In the genomic region with DNA sequence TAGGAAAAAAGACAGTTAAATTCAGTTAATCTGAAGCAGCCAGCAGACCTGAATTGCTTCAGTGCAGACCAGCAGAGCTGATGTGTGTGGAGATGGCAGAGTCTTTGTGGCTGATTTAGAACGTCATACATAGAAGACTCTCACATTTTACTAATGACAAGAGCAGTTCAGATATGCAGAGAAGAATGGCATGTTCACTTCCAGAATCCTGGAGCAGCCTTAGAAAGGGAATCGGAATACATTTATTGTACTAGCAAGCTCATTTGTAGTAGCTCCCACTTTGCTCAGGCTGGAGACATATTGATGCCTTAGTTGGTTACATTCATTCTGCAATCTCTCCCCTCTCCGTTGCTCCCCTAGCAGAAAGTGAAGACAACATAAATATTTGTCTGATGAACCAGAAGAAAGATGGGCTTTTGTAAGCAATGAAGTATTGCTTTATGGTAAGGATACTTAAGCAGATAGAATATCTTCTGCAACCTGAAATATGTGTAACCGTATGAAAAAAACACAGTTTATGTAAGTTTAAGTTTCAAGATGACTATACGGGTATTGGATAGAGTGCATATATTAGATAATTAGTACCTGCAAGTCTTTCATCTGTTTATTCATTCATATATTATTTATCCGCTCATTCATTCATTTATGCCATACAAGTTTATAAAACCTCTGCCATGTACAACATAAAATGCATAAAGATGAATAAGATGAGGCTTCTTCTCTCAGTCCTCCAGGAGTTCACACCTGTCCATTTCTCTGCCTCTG, we compare ENCODE assay signal across 18 cellular contexts.
DNase-seq lines count a peak whose midpoint lies in the region; ATAC-seq and TF ChIP-seq lines count a peak whose summit lies in the region.
"Had no signal": no experiment of that assay in that cellular context is flagged by ENCODE, and none has a peak within 500 bp of the region (broad histone marks: within the 10 kb centered on the region; RNA-seq: fewer than 3 reads in every experiment).

No MANE protein-coding gene starts in this region.

- H3K4me3 Mint-ChIP-seq in brain, result peak overlapping the region in 1 of 5 experiments; percentile 9
- H3K4me3 Mint-ChIP-seq: CD8-positive, alpha-beta T cell; T-helper 2 cell treated with Interferon-gamma antibody and Interleukin-4, amounts not matched to agents 5 μg/mL and 100 μg/mL, for 36 hours had no signal

- ATAC-seq in GM19395 (IDR thresholded peaks at IDR 0.05; ENCODE audit: unreplicated experiment) (peak; percentile 33), mucosa of descending colon (no peak)
- ATAC-seq: CD8-positive, alpha-beta T cell; HepG2; SK-N-SH treated with all-trans-retinoic acid at 6 μM for 48 hours had no signal

- DNase-seq in dermis blood vessel endothelial cell, result no peak
- DNase-seq in mucosa of descending colon, result no peak
- DNase-seq in ACHN, result no peak
- DNase-seq in NCI-H510A (lab: John Stamatoyannopoulos, UW), result no peak
- DNase-seq: C1 segment of cervical spinal cord; CD8-positive, alpha-beta T cell; DND-41; KG1; NCI-H1694; NCI-H446; NCI-H526 treated with DMSO at 0.1 percent for 48 hours had no signal

- H3K27ac ChIP-seq in KOPT-K1 (ENCODE audit: low read depth, low read length, poor library complexity, severe bottlenecking), result peak overlapping the region; percentile 21
- H3K27ac ChIP-seq: HL-60 had no signal

- H3K4me3 ChIP-seq in mucosa of descending colon, result no peak overlapping the region

- in situ Hi-C loops in ACHN (cut with HindIII; ENCODE audit: low pct_ligation_motif_present, low pct_unique_long_range_greater_than_20kb, low sequenced_read_pairs), result no loop called here

- H3K27ac Mint-ChIP-seq in brain, result peak overlapping the region in 3 of 5 experiments; percentile 47 to 87 (median 61)
- H3K27ac Mint-ChIP-seq: CD8-positive, alpha-beta T cell; T-helper 2 cell treated with Interferon-gamma antibody and Interleukin-4, amounts not matched to agents 5 μg/mL and 100 μg/mL, for 36 hours had no signal

- no peaks in the 10 kb centered on the region for H3K27me3 Mint-ChIP-seq in brain

- no peak for TF ChIP-seq CTCF in brain (conservative IDR thresholded peaks at IDR 0.05)
- TF ChIP-seq CTCF in mucosa of descending colon (IDR thresholded peaks at IDR 0.05), result no peak

- H3K9me3 ChIP-seq in KOPT-K1 (ENCODE audit: insufficient read depth, low read length, poor library complexity, severe bottlenecking) (no peaks in the 10 kb centered on the region), mucosa of descending colon (no peaks in the 10 kb centered on the region)

- no peaks in the 10 kb centered on the region for H3K4me1 ChIP-seq in mucosa of descending colon (ENCODE audit: low read depth)

- peaks cover 32% of the 10 kb centered on the region for H3K4me1 Mint-ChIP-seq in brain

- H3K36me3 ChIP-seq in KOPT-K1 (ENCODE audit: insufficient read depth, low read length), result no peaks in the 10 kb centered on the region
- no peaks in the 10 kb centered on the region for H3K36me3 ChIP-seq in mucosa of descending colon (ENCODE audit: low read depth)

- peaks cover 0 to 2% (median 0%) of the 10 kb centered on the region in 5 experiments for H3K9me3 Mint-ChIP-seq in brain
- H3K9me3 Mint-ChIP-seq: CD8-positive, alpha-beta T cell; T-helper 2 cell treated with Interferon-gamma antibody and Interleukin-4, amounts not matched to agents 5 μg/mL and 100 μg/mL, for 36 hours had no signal

- intact Hi-C loops in mucosa of descending colon (cut with DNase I, micrococcal nuclease), result no loop called here

- no peaks in the 10 kb centered on the region for H3K36me3 Mint-ChIP-seq in brain
- H3K36me3 Mint-ChIP-seq: CD8-positive, alpha-beta T cell had no signal
